ENCODE assay signal across 20 cellular contexts in genomic region chr18:25726278-25726677, GRCh38.
DNase-seq lines count a peak whose midpoint lies in the region; ATAC-seq and TF ChIP-seq lines count a peak whose summit lies in the region.
"Had no signal": no experiment of that assay in that cellular context is flagged by ENCODE, and none has a peak within 500 bp of the region (broad histone marks: within the 10 kb centered on the region; RNA-seq: fewer than 3 reads in every experiment).

No MANE protein-coding gene starts in this region.

- H3F3A ChIP-seq in SK-N-SH (replicated peaks; ENCODE audit: insufficient read depth): no peaks in the 10 kb centered on the region

- no peak overlapping the region for H3K4me3 Mint-ChIP-seq in naive thymus-derived CD4-positive, alpha-beta T cell
- H3K4me3 Mint-ChIP-seq: activated T-cell treated with anti-CD3 and anti-CD28 coated beads, Interleukin-2, amount 50 U/mL, for 4 hours; type B pancreatic cell had no signal

- H3K4me1 Mint-ChIP-seq in naive thymus-derived CD4-positive, alpha-beta T cell: no peaks in the 10 kb centered on the region

- POLR2A ChIA-PET in SK-N-SH (lab: Yijun Ruan, JAX): no interaction called here
- POLR2A ChIA-PET in naive thymus-derived CD4-positive, alpha-beta T cell (lab: Charles Lee): no interaction called here

- H3K9ac ChIP-seq in SK-N-SH: no peak overlapping the region

- no peaks in the 10 kb centered on the region for H3K36me3 Mint-ChIP-seq in naive thymus-derived CD4-positive, alpha-beta T cell
- H3K36me3 Mint-ChIP-seq: type B pancreatic cell had no signal

- TF ChIP-seq EP300 in SK-N-SH (IDR thresholded peaks at IDR 0.05; ENCODE audit: borderline replicate concordance in 1 of 2, low read depth in 1 of 2, low read length in 1 of 2): no peak

- TF ChIP-seq CTCF in SK-N-SH (IDR thresholded peaks at IDR 0.05) (peak; percentile 17; the same call in 1 of the 2 replicates), fibroblast of mammary gland (conservative IDR thresholded peaks at IDR 0.05; ENCODE audit: control insufficient read depth, insufficient read depth, low read depth, low read length) (no peak), ascending aorta (IDR thresholded peaks at IDR 0.05) (no peak)

- no peak overlapping the region for H3K27ac Mint-ChIP-seq in naive thymus-derived CD4-positive, alpha-beta T cell
- H3K27ac Mint-ChIP-seq: type B pancreatic cell had no signal

- no peaks in the 10 kb centered on the region for H3K36me3 ChIP-seq in SK-N-SH (replicated peaks in 1 of 2; ENCODE audit: control insufficient read depth in 1 of 2, insufficient read depth in 2 of 2, low read length in 1 of 2)
- no peaks in the 10 kb centered on the region for H3K36me3 ChIP-seq in naive thymus-derived CD4-positive, alpha-beta T cell (ENCODE audit: control insufficient read depth in 2 of 3, insufficient read depth in 3 of 3, low read length in 3 of 3)
- no peaks in the 10 kb centered on the region for H3K36me3 ChIP-seq in ascending aorta
- H3K36me3 ChIP-seq: HAP-1, heart right ventricle, left ventricle myocardium inferior had no signal

- no peak overlapping the region for H2AFZ ChIP-seq in SK-N-SH (ENCODE audit: low read depth)

- no peaks in the 10 kb centered on the region for H3K9me2 ChIP-seq in SK-N-SH

- CTCF ChIA-PET in SK-N-SH (lab: Yijun Ruan, JAX): no interaction called here
- CTCF ChIA-PET in naive thymus-derived CD4-positive, alpha-beta T cell (lab: Charles Lee): no interaction called here

- H3K27me3 Mint-ChIP-seq in naive thymus-derived CD4-positive, alpha-beta T cell: peaks cover 0 to 38% (median 31%) of the 10 kb centered on the region in 5 donors

- no peak for ATAC-seq in naive thymus-derived CD4-positive, alpha-beta T cell
- ATAC-seq in GM18498 (IDR thresholded peaks at IDR 0.05; ENCODE audit: unreplicated experiment): no peak
- ATAC-seq: activated CD4-positive, CD25-positive, alpha-beta regulatory T cell treated with anti-CD3 and anti-CD28 coated beads, Interleukin-2, amount 50 U/mL, for 24 hours; activated T-cell treated with anti-CD3 and anti-CD28 coated beads, Interleukin-2, amount 50 U/mL, for 4 hours had no signal

- 57% methylated on average over 6 of the region's 7 CpGs for WGBS in SK-N-SH (ENCODE audit: low lambda C conversion rate)

- H3K9me3 ChIP-seq in SK-N-SH (no peaks in the 10 kb centered on the region), ascending aorta (no peaks in the 10 kb centered on the region)
- H3K9me3 ChIP-seq in naive thymus-derived CD4-positive, alpha-beta T cell (ENCODE audit: control insufficient read depth in 2 of 3, low read length in 3 of 3): no peaks in the 10 kb centered on the region
- H3K9me3 ChIP-seq: HAP-1 had no signal

- no peak overlapping the region for H3K27ac ChIP-seq in SK-N-SH (ENCODE audit: low read depth in 2 of 2, low read length in 1 of 2)
- H3K27ac ChIP-seq in naive thymus-derived CD4-positive, alpha-beta T cell (ENCODE audit: low read depth, low read length): no peak overlapping the region
- H3K27ac ChIP-seq in ascending aorta: no peak overlapping the region
- H3K27ac ChIP-seq: 22Rv1, heart right ventricle, left ventricle myocardium inferior had no signal

- H3K4me1 ChIP-seq in SK-N-SH (ENCODE audit: control insufficient read depth in 1 of 2, insufficient read depth in 2 of 2, low read depth in 1 of 2, low read length in 1 of 2) (peaks cover 0 to 7% of the 10 kb centered on the region in 2 experiments; a peak in 1 of 4 replicates), ascending aorta (no peaks in the 10 kb centered on the region)
- H3K4me1 ChIP-seq in naive thymus-derived CD4-positive, alpha-beta T cell (ENCODE audit: control insufficient read depth in 2 of 2, insufficient read depth in 2 of 2, low read length in 2 of 2): no peaks in the 10 kb centered on the region
- H3K4me1 ChIP-seq: HAP-1, heart right ventricle, left ventricle myocardium inferior had no signal

- H4K20me1 ChIP-seq in SK-N-SH (ENCODE audit: insufficient read depth): no peaks in the 10 kb centered on the region

- H3K27me3 ChIP-seq in SK-N-SH (ENCODE audit: insufficient read depth) (no peaks in the 10 kb centered on the region), ascending aorta (no peaks in the 10 kb centered on the region)
- H3K27me3 ChIP-seq in naive thymus-derived CD4-positive, alpha-beta T cell (ENCODE audit: control insufficient read depth in 2 of 2, insufficient read depth in 2 of 2, low read length in 2 of 2): no peaks in the 10 kb centered on the region

- intact Hi-C loops in naive thymus-derived CD4-positive, alpha-beta T cell (cut with micrococcal nuclease): no loop called here
- intact Hi-C loops in ascending aorta (cut with DNase I): no loop called here

- H3K4me3 ChIP-seq in SK-N-SH (ENCODE audit: low read depth in 2 of 2, low read length in 1 of 2) (no peak overlapping the region), fibroblast of mammary gland (ENCODE audit: control insufficient read depth, low read depth, low read length) (no peak overlapping the region), skeletal muscle cell (ENCODE audit: low read depth, low read length) (no peak overlapping the region), ascending aorta (no peak overlapping the region)
- no peak overlapping the region for H3K4me3 ChIP-seq in naive thymus-derived CD4-positive, alpha-beta T cell (ENCODE audit: low read length)
- H3K4me3 ChIP-seq: HAP-1, heart right ventricle, left ventricle myocardium inferior had no signal

- H3K4me2 ChIP-seq in SK-N-SH: no peak overlapping the region

- DNase-seq in DMS53 (lab: John Stamatoyannopoulos, UW): peak; percentile 16
- no peak for DNase-seq in DMS53 treated with DMSO at 0.1 percent for 48 hours (lab: John Stamatoyannopoulos, UW; ENCODE audit: unreplicated experiment)
- peak; percentile 19 for DNase-seq in SK-N-SH
- peak; percentile 73 for DNase-seq in fibroblast of mammary gland (ENCODE audit: low read depth)
- peak; percentile 71 for DNase-seq in skeletal muscle cell (ENCODE audit: low read depth)
- DNase-seq in naive thymus-derived CD4-positive, alpha-beta T cell: no peak
- no peak for DNase-seq in ascending aorta (ENCODE audit: low spot score in 2 of 2)
- DNase-seq: activated T-cell treated with anti-CD3 and anti-CD28 coated beads, Interleukin-2, amount 50 U/mL, for 4 hours; amniotic stem cell; DMS79; heart right ventricle; left ventricle myocardium inferior; NCI-H1048; NCI-H526; occipital lobe had no signal

- no peak for TF ChIP-seq RAD21 in SK-N-SH (IDR thresholded peaks at IDR 0.05; ENCODE audit: low read length)

- H3K79me2 ChIP-seq in SK-N-SH (ENCODE audit: insufficient read depth): no peaks in the 10 kb centered on the region

- peaks cover 0 to 24% (median 13%) of the 10 kb centered on the region in 11 donors for H3K9me3 Mint-ChIP-seq in naive thymus-derived CD4-positive, alpha-beta T cell

TF ChIP-seq in SK-N-SH, 30 proteins besides CTCF, POLR2A, EP300 and RAD21 (continues in another document):
- TF ChIP-seq GABPA (IDR thresholded peaks at IDR 0.05; ENCODE audit: low read depth) (no peak), MXI1 (IDR thresholded peaks at IDR 0.05; ENCODE audit: low read depth, low read length) (no peak), USF2 (IDR thresholded peaks at IDR 0.05; ENCODE audit: borderline replicate concordance, low read depth, low read length) (no peak), SIN3A (IDR thresholded peaks at IDR 0.05; ENCODE audit: borderline replicate concordance, low read depth, low read length) (no peak), YY1 (IDR thresholded peaks at IDR 0.05; ENCODE audit: low read depth) (no peak), REST (IDR thresholded peaks at IDR 0.05; ENCODE audit: low read depth, low read length) (no peak), FOXM1 (IDR thresholded peaks at IDR 0.05; ENCODE audit: low read depth) (no peak)
- TF ChIP-seq, protein P1, sequence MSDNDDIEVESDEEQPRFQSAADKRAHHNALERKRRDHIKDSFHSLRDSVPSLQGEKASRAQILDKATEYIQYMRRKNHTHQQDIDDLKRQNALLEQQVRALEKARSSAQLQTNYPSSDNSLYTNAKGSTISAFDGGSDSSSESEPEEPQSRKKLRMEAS (IDR thresholded peaks at IDR 0.05; ENCODE audit: low read depth): no peak
- TF ChIP-seq, protein P2, sequence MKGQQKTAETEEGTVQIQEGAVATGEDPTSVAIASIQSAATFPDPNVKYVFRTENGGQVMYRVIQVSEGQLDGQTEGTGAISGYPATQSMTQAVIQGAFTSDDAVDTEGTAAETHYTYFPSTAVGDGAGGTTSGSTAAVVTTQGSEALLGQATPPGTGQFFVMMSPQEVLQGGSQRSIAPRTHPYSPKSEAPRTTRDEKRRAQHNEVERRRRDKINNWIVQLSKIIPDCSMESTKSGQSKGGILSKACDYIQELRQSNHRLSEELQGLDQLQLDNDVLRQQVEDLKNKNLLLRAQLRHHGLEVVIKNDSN (IDR thresholded peaks at IDR 0.05; ENCODE audit: borderline replicate concordance, low read depth): no peak

Comparison
In these comparisons a context has a peak if more than half of its experiments do, and no peak if none do; other contexts are left out.
1. DNase-seq: peak in DMS53 (single experiment), SK-N-SH (single experiment), fibroblast of mammary gland (single experiment) and skeletal muscle cell (single experiment); none in DMS53 treated with DMSO at 0.1 percent for 48 hours (single experiment), naive thymus-derived CD4-positive, alpha-beta T cell (0 of 9) and ascending aorta (0 of 2).